ENCODE assay signal across 1 cellular context in the genomic region with DNA sequence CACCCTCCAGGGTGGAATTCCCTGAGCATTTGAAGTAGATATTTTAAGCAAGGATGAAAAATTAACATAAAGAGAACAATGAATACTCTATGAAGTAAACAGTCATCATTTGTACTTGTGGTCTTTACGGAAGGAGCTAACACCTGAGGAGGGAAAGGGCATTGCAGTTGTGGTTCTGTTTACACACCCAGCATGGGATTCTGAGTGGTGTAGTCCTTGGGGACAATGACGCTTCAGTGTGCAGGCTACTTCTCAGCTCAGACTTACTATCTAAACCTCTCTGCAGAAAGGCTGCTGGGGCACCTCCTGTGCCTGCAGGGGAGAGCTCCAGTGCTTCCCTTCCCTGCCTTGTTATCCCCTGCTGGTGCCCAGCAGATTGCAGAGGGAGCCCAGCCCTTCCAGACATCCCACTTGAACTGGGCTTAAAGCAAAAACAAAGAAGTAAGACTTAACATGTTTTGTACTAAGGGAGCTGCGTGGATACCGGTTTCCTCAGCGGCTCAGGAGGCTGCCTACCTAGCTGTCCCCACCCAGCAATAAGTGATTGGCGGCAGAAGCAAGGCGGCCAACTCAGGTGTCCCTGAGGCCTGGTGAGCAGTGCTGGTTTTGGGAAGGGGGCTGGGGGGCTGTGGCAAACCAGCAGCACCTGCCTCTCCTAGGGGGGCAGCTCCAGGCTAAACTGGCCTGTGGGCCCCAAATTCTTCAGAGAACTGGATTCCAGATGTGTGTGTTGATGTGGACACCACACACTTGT.
TF ChIP-seq lines count a peak whose summit lies in the region.

No MANE protein-coding gene starts in this region.

TF ChIP-seq in WTC11, 78 proteins besides CTCF, POLR2A, EP300 and RAD21 (continued from another document):
- TF ChIP-seq, protein P1, sequence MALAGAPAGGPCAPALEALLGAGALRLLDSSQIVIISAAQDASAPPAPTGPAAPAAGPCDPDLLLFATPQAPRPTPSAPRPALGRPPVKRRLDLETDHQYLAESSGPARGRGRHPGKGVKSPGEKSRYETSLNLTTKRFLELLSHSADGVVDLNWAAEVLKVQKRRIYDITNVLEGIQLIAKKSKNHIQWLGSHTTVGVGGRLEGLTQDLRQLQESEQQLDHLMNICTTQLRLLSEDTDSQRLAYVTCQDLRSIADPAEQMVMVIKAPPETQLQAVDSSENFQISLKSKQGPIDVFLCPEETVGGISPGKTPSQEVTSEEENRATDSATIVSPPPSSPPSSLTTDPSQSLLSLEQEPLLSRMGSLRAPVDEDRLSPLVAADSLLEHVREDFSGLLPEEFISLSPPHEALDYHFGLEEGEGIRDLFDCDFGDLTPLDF (CRISPR knock-in tag; IDR thresholded peaks at IDR 0.05) = no peak
